Comparison of ENCODE assay signal across 35 cellular contexts in genomic region chr9:114689813-114690212, GRCh38. TPM values are rescaled to one million over a fixed set of nuclear protein-coding genes. Genes with fewer than 3 reads are reported as not detected.
A peak's percentile ranks its signal among the peaks of the same experiment; 100 is the strongest.
DNase-seq lines count a peak whose midpoint lies in the region; ATAC-seq and TF ChIP-seq lines count a peak whose summit lies in the region.
"Had no signal": no experiment of that assay in that cellular context is flagged by ENCODE, and none has a peak within 500 bp of the region (broad histone marks: within the 10 kb centered on the region; RNA-seq: fewer than 3 reads in every experiment).

No MANE protein-coding gene starts in this region.

- peak overlapping the region; percentile 54 for H3K4me3 Mint-ChIP-seq in T-helper 2 cell treated with Interferon-gamma antibody and Interleukin-4, amounts not matched to agents 5 μg/mL and 100 μg/mL, for 36 hours
- H3K4me3 Mint-ChIP-seq in natural killer cell treated with Interleukin-12 subunit alpha and Interleukin-12 subunit beta and Interleukin-15 and Interleukin-18, amount 100 ng/mL, for 72 hours: peak overlapping the region; percentile 77
- H3K4me3 Mint-ChIP-seq in natural killer cell: no peak overlapping the region
- no peak overlapping the region for H3K4me3 Mint-ChIP-seq in activated naive CD8-positive, alpha-beta T cell treated with anti-CD3 and anti-CD28 coated beads for 36 hours
- peak overlapping the region; percentile 56 to 57 for H3K4me3 Mint-ChIP-seq in stimulated activated naive CD8-positive, alpha-beta T cell treated with anti-CD3 and anti-CD28 coated beads, Interleukin-15, amount 100 ng/mL, for 72 hours
- H3K4me3 Mint-ChIP-seq: stimulated activated naive B cell treated with anti-CD40 and anti-IgM and Interleukin-4, amounts not matched to agents 10 μg/mL and 1 μg/mL and 100 μg/mL, for 72 hours had no signal

- H3K9me3 Mint-ChIP-seq in T-helper 2 cell treated with Interferon-gamma antibody and Interleukin-4, amounts not matched to agents 5 μg/mL and 100 μg/mL, for 36 hours: peaks cover 22% of the 10 kb centered on the region
- no peaks in the 10 kb centered on the region for H3K9me3 Mint-ChIP-seq in natural killer cell treated with Interleukin-12 subunit alpha and Interleukin-12 subunit beta and Interleukin-15 and Interleukin-18, amount 100 ng/mL, for 72 hours
- no peaks in the 10 kb centered on the region for H3K9me3 Mint-ChIP-seq in natural killer cell
- H3K9me3 Mint-ChIP-seq in activated naive CD8-positive, alpha-beta T cell treated with anti-CD3 and anti-CD28 coated beads for 36 hours: peaks cover 16% of the 10 kb centered on the region
- H3K9me3 Mint-ChIP-seq in stimulated activated naive CD8-positive, alpha-beta T cell treated with anti-CD3 and anti-CD28 coated beads, Interleukin-15, amount 100 ng/mL, for 72 hours: peaks cover 8 to 22% of the 10 kb centered on the region in 2 donors
- H3K9me3 Mint-ChIP-seq: stimulated activated naive B cell treated with anti-CD40 and anti-IgM and Interleukin-4, amounts not matched to agents 10 μg/mL and 1 μg/mL and 100 μg/mL, for 72 hours had no signal

- no peak overlapping the region for H2AFZ ChIP-seq in neuronal stem cell (ENCODE audit: low read length)

- H3K36me3 ChIP-seq in neuronal stem cell (replicated peaks in 1 of 2; ENCODE audit: control insufficient read depth in 2 of 2, insufficient read depth in 2 of 2, low read length in 2 of 2) (no peaks in the 10 kb centered on the region), SJCRH30 (no peaks in the 10 kb centered on the region)
- H3K36me3 ChIP-seq: cardiac muscle cell, colonic mucosa, ovary had no signal

- no peak for TF ChIP-seq CTCF in natural killer cell (IDR thresholded peaks at IDR 0.05)

- H3K4me2 ChIP-seq in neuronal stem cell (ENCODE audit: insufficient read depth, low read length, poor library complexity, severe bottlenecking): no peak overlapping the region

- H3K9me3 ChIP-seq in neuronal stem cell (replicated peaks in 1 of 2; ENCODE audit: control insufficient read depth in 2 of 2, insufficient read depth in 1 of 2, low read depth in 1 of 2, low read length in 2 of 2) (no peaks in the 10 kb centered on the region), SJCRH30 (replicated peaks) (no peaks in the 10 kb centered on the region)
- H3K9me3 ChIP-seq: colonic mucosa, ovary had no signal

- H3K27me3 Mint-ChIP-seq in T-helper 2 cell treated with Interferon-gamma antibody and Interleukin-4, amounts not matched to agents 5 μg/mL and 100 μg/mL, for 36 hours (ENCODE audit: low read depth): peaks cover 13% of the 10 kb centered on the region
- no peaks in the 10 kb centered on the region for H3K27me3 Mint-ChIP-seq in natural killer cell treated with Interleukin-12 subunit alpha and Interleukin-12 subunit beta and Interleukin-15 and Interleukin-18, amount 100 ng/mL, for 72 hours
- peaks cover 5 to 15% of the 10 kb centered on the region in 2 donors for H3K27me3 Mint-ChIP-seq in natural killer cell (ENCODE audit: low read depth in 2 of 2)
- H3K27me3 Mint-ChIP-seq in activated naive CD8-positive, alpha-beta T cell treated with anti-CD3 and anti-CD28 coated beads for 36 hours: no peaks in the 10 kb centered on the region
- H3K27me3 Mint-ChIP-seq in stimulated activated naive CD8-positive, alpha-beta T cell treated with anti-CD3 and anti-CD28 coated beads, Interleukin-15, amount 100 ng/mL, for 72 hours: no peaks in the 10 kb centered on the region

- H2AK5ac ChIP-seq in neuronal stem cell (ENCODE audit: low read depth, low read length): no peak overlapping the region

- H3K4me1 Mint-ChIP-seq in T-helper 2 cell treated with Interferon-gamma antibody and Interleukin-4, amounts not matched to agents 5 μg/mL and 100 μg/mL, for 36 hours (ENCODE audit: low read depth): peaks cover 80% of the 10 kb centered on the region
- H3K4me1 Mint-ChIP-seq in natural killer cell treated with Interleukin-12 subunit alpha and Interleukin-12 subunit beta and Interleukin-15 and Interleukin-18, amount 100 ng/mL, for 72 hours (ENCODE audit: low read depth in 2 of 2): peaks cover 45 to 87% of the 10 kb centered on the region in 2 donors
- H3K4me1 Mint-ChIP-seq in natural killer cell: no peaks in the 10 kb centered on the region
- peaks cover 87% of the 10 kb centered on the region for H3K4me1 Mint-ChIP-seq in activated naive CD8-positive, alpha-beta T cell treated with anti-CD3 and anti-CD28 coated beads for 36 hours
- peaks cover 94% of the 10 kb centered on the region for H3K4me1 Mint-ChIP-seq in stimulated activated naive CD8-positive, alpha-beta T cell treated with anti-CD3 and anti-CD28 coated beads, Interleukin-15, amount 100 ng/mL, for 72 hours

- intact Hi-C loops in natural killer cell (cut with micrococcal nuclease): no loop called here

- H3K4ac ChIP-seq in neuronal stem cell (ENCODE audit: low read length): no peak overlapping the region

- peak overlapping the region; percentile 96 for H3K27ac Mint-ChIP-seq in T-helper 2 cell treated with Interferon-gamma antibody and Interleukin-4, amounts not matched to agents 5 μg/mL and 100 μg/mL, for 36 hours
- H3K27ac Mint-ChIP-seq in natural killer cell treated with Interleukin-12 subunit alpha and Interleukin-12 subunit beta and Interleukin-15 and Interleukin-18, amount 100 ng/mL, for 72 hours: peak overlapping the region; percentile 90 to 100
- H3K27ac Mint-ChIP-seq in natural killer cell: no peak overlapping the region
- peak overlapping the region; percentile 99 for H3K27ac Mint-ChIP-seq in activated naive CD8-positive, alpha-beta T cell treated with anti-CD3 and anti-CD28 coated beads for 36 hours
- peak overlapping the region; percentile 95 to 99 for H3K27ac Mint-ChIP-seq in stimulated activated naive CD8-positive, alpha-beta T cell treated with anti-CD3 and anti-CD28 coated beads, Interleukin-15, amount 100 ng/mL, for 72 hours

- H3K27me3 ChIP-seq in neuronal stem cell (ENCODE audit: control insufficient read depth in 3 of 3, insufficient read depth in 3 of 3, low read depth in 1 of 3, low read length in 3 of 3) (peaks cover 0 to 3% (median 0%) of the 10 kb centered on the region in 3 experiments), SJCRH30 (no peaks in the 10 kb centered on the region)
- H3K27me3 ChIP-seq: colonic mucosa, ovary had no signal

- H4K91ac ChIP-seq in neuronal stem cell (ENCODE audit: low read depth, low read length, poor library complexity): no peak overlapping the region

- ATAC-seq in natural killer cell treated with Interleukin-12 subunit alpha and Interleukin-12 subunit beta and Interleukin-15 and Interleukin-18, amount 100 ng/mL, for 72 hours: no peak
- ATAC-seq in natural killer cell: no peak
- ATAC-seq in stimulated activated naive CD8-positive, alpha-beta T cell treated with anti-CD3 and anti-CD28 coated beads, Interleukin-15, amount 100 ng/mL, for 72 hours: no peak
- ATAC-seq: left cardiac atrium; stimulated activated naive B cell treated with anti-CD40 and anti-IgM and Interleukin-4, amounts not matched to agents 10 μg/mL and 1 μg/mL and 100 μg/mL, for 72 hours had no signal

- H3K79me1 ChIP-seq in neuronal stem cell (ENCODE audit: low read depth, low read length): no peaks in the 10 kb centered on the region

- H2BK15ac ChIP-seq in neuronal stem cell (ENCODE audit: low read length): no peak overlapping the region

- no peak overlapping the region for H2BK5ac ChIP-seq in neuronal stem cell (ENCODE audit: low read length)

- no peak for DNase-seq in T-helper 2 cell treated with Interferon-gamma antibody and Interleukin-4, amounts not matched to agents 5 μg/mL and 100 μg/mL, for 36 hours (ENCODE audit: low spot score)
- DNase-seq in T-helper 2 cell (no peak), natural killer cell (no peak), neuronal stem cell (ENCODE audit: low spot score) (no peak), SJCRH30 (no peak)
- DNase-seq in natural killer cell treated with Interleukin-12 subunit alpha and Interleukin-12 subunit beta and Interleukin-15 and Interleukin-18, amount 100 ng/mL, for 72 hours (ENCODE audit: low spot score): no peak
- DNase-seq in activated naive CD8-positive, alpha-beta T cell treated with anti-CD3 and anti-CD28 coated beads for 36 hours: no peak
- no peak for DNase-seq in stimulated activated naive CD8-positive, alpha-beta T cell treated with anti-CD3 and anti-CD28 coated beads, Interleukin-15, amount 100 ng/mL, for 72 hours
- DNase-seq: 8988T; activated CD4-positive, alpha-beta T cell treated with anti-CD3 and anti-CD28 coated beads, Interleukin-2, amount 50 U/mL, for 1 hour; colonic mucosa; DND-41; effector CD4-positive, alpha-beta T cell; GF-D8; HCEC 1CT; hypothalamus; left cardiac atrium; NCI-H1417 treated with DMSO at 0.1 percent for 48 hours; NCI-H2029 treated with DMSO at 0.1 percent for 48 hours; NCI-H524 treated with DMSO at 0.1 percent for 48 hours; NK-92 treated with Interleukin-12 subunit alpha and Interleukin-12 subunit beta, amount 100 ng/mL, for 24 hours; ovary; SHP77; stimulated activated naive B cell treated with anti-CD40 and anti-IgM and Interleukin-4, amounts not matched to agents 10 μg/mL and 1 μg/mL and 100 μg/mL, for 72 hours; T1000 had no signal

- no peak overlapping the region for H3K9ac ChIP-seq in neuronal stem cell (ENCODE audit: low read depth, low read length, poor library complexity)

- H3K4me3 ChIP-seq in neuronal stem cell (ENCODE audit: low read length in 2 of 2) (no peak overlapping the region), SJCRH30 (no peak overlapping the region)
- H3K4me3 ChIP-seq: cardiac muscle cell, colonic mucosa, ovary had no signal

- H4K8ac ChIP-seq in neuronal stem cell (ENCODE audit: low read depth, low read length): no peak overlapping the region

- H3K23ac ChIP-seq in neuronal stem cell (ENCODE audit: low read depth, low read length, poor library complexity): no peak overlapping the region

- no CpG with 5 or more reads among the region's 7 CpGs for WGBS in neuronal stem cell (ENCODE audit: extremely low coverage in 2 of 2, insufficient read length in 2 of 2, insufficient replicate concordance in 1 of 2), 2 donors

- H2BK120ac ChIP-seq in neuronal stem cell (ENCODE audit: low read depth, low read length): no peak overlapping the region

- no peak overlapping the region for H3K14ac ChIP-seq in neuronal stem cell (ENCODE audit: low read length)

- peaks cover 50% of the 10 kb centered on the region for H3K36me3 Mint-ChIP-seq in T-helper 2 cell treated with Interferon-gamma antibody and Interleukin-4, amounts not matched to agents 5 μg/mL and 100 μg/mL, for 36 hours (ENCODE audit: low read depth)
- peaks cover 26% of the 10 kb centered on the region for H3K36me3 Mint-ChIP-seq in natural killer cell treated with Interleukin-12 subunit alpha and Interleukin-12 subunit beta and Interleukin-15 and Interleukin-18, amount 100 ng/mL, for 72 hours
- no peaks in the 10 kb centered on the region for H3K36me3 Mint-ChIP-seq in natural killer cell
- H3K36me3 Mint-ChIP-seq in activated naive CD8-positive, alpha-beta T cell treated with anti-CD3 and anti-CD28 coated beads for 36 hours: peaks cover 41% of the 10 kb centered on the region
- H3K36me3 Mint-ChIP-seq: stimulated activated naive B cell treated with anti-CD40 and anti-IgM and Interleukin-4, amounts not matched to agents 10 μg/mL and 1 μg/mL and 100 μg/mL, for 72 hours had no signal

- no peak overlapping the region for H3K27ac ChIP-seq in neuronal stem cell (replicated peaks; ENCODE audit: low read length)
- no peak overlapping the region for H3K27ac ChIP-seq in SJCRH30
- H3K27ac ChIP-seq: cardiac muscle cell, colonic mucosa, ovary, VCaP had no signal

- no peak overlapping the region for H3K18ac ChIP-seq in neuronal stem cell (ENCODE audit: low read length)

- H3K4me1 ChIP-seq in neuronal stem cell (ENCODE audit: control insufficient read depth in 2 of 2, insufficient read depth in 1 of 2, low read depth in 1 of 2, low read length in 2 of 2) (peaks cover 0 to 2% of the 10 kb centered on the region in 2 donors), SJCRH30 (peaks cover 18% of the 10 kb centered on the region)
- H3K4me1 ChIP-seq: colonic mucosa had no signal

- H2BK12ac ChIP-seq in neuronal stem cell (ENCODE audit: low read length): no peak overlapping the region

RNA-seq across cellular contexts. Expression of gene TEX48, which starts 7.8 kb away (rescaled TPM):
- not detected for total RNA-seq in natural killer cell treated with Interleukin-12 subunit alpha and Interleukin-12 subunit beta and Interleukin-15 and Interleukin-18, amount 100 ng/mL, for 72 hours
- total RNA-seq in natural killer cell: not detected
- total RNA-seq in activated naive CD8-positive, alpha-beta T cell treated with anti-CD3 and anti-CD28 coated beads for 36 hours: under 1 TPM; 0.70 to 0.80 TPM
- not detected for polyA plus RNA-seq in neuronal stem cell (2013, experiment 1 of 2)
- polyA plus RNA-seq in neuronal stem cell (2013, experiment 2 of 2): not detected
- not detected in 2 replicates for total RNA-seq in SJCRH30 (2014; rRNA removed; shearing (Covaris generic))
- total RNA-seq: astrocyte, cardiac muscle cell, colonic mucosa, epithelial cell of proximal tubule, glomerular endothelial cell, left cardiac atrium, lung microvascular endothelial cell, ovary, skeletal muscle tissue, temporal lobe, urinary bladder had no signal
- polyA plus RNA-seq: cardiac muscle cell, neural cell, ovary, urinary bladder had no signal

RNA-seq across cellular contexts. Expression of gene TEX53, which starts 32.2 kb away (rescaled TPM):
- total RNA-seq in natural killer cell treated with Interleukin-12 subunit alpha and Interleukin-12 subunit beta and Interleukin-15 and Interleukin-18, amount 100 ng/mL, for 72 hours: not detected
- not detected for total RNA-seq in natural killer cell
- not detected for total RNA-seq in activated naive CD8-positive, alpha-beta T cell treated with anti-CD3 and anti-CD28 coated beads for 36 hours
- polyA plus RNA-seq in neuronal stem cell (2013, experiment 1 of 2): not detected
- not detected for polyA plus RNA-seq in neuronal stem cell (2013, experiment 2 of 2)
- total RNA-seq in SJCRH30 (2014; rRNA removed; shearing (Covaris generic)): not detected in 2 replicates
- total RNA-seq: astrocyte, cardiac muscle cell, colonic mucosa, epithelial cell of proximal tubule, glomerular endothelial cell, left cardiac atrium, lung microvascular endothelial cell, ovary, skeletal muscle tissue, temporal lobe, urinary bladder had no signal
- polyA plus RNA-seq: cardiac muscle cell, neural cell, ovary, urinary bladder had no signal

Comparison
In these comparisons a context has a peak if more than half of its experiments do, and no peak if none do; other contexts are left out.
1. H3K27ac Mint-ChIP-seq: peak in T-helper 2 cell treated with Interferon-gamma antibody and Interleukin-4, amounts not matched to agents 5 μg/mL and 100 μg/mL, for 36 hours (single experiment), natural killer cell treated with Interleukin-12 subunit alpha and Interleukin-12 subunit beta and Interleukin-15 and Interleukin-18, amount 100 ng/mL, for 72 hours (2 of 2), activated naive CD8-positive, alpha-beta T cell treated with anti-CD3 and anti-CD28 coated beads for 36 hours (single experiment) and stimulated activated naive CD8-positive, alpha-beta T cell treated with anti-CD3 and anti-CD28 coated beads, Interleukin-15, amount 100 ng/mL, for 72 hours (2 of 2); none in natural killer cell (0 of 2).
2. H3K4me3 Mint-ChIP-seq: peak in T-helper 2 cell treated with Interferon-gamma antibody and Interleukin-4, amounts not matched to agents 5 μg/mL and 100 μg/mL, for 36 hours (single experiment), natural killer cell treated with Interleukin-12 subunit alpha and Interleukin-12 subunit beta and Interleukin-15 and Interleukin-18, amount 100 ng/mL, for 72 hours (single experiment) and stimulated activated naive CD8-positive, alpha-beta T cell treated with anti-CD3 and anti-CD28 coated beads, Interleukin-15, amount 100 ng/mL, for 72 hours (2 of 2); none in natural killer cell (single experiment) and activated naive CD8-positive, alpha-beta T cell treated with anti-CD3 and anti-CD28 coated beads for 36 hours (single experiment).